8 cellular contexts compared by ENCODE assay signal in the genomic region with DNA sequence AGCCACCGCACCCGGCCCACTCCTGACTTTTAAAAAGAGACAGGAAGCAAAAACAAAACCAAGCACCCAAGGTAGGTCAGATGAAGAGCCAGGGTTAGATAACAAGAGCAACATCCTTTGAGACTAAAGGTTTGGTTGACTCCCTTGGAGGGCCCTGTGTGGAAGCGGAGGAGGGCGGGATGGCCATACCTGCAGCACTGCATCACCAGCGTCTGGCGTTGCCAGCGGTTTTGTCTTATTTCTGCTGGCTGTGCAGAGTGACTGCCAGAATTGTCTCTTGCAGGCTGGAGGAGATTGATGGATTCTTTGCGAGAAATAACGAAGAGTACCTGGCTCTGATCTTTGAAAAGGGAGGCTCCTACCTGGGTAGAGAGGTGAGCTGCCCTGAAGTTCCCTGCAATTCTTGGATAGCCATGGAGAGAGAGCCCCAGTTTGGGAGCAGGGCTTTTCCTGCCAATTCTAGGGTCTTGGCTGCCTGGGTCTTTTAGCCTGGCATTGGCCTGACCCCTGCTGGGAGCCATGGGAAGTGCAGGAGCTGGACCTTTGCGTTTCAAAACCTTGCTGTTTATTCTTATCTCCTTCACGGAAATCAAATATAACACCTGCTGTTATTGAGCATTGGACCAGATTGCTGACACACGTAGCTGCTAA. TPM values are rescaled to one million over a fixed set of nuclear protein-coding genes. Genes with fewer than 3 reads are reported as not detected.
DNase-seq lines count a peak whose midpoint lies in the region; ATAC-seq and TF ChIP-seq lines count a peak whose summit lies in the region.

No MANE protein-coding gene starts in this region.

- H3K27me3 Mint-ChIP-seq in naive thymus-derived CD8-positive, alpha-beta T cell, result no peaks in the 10 kb centered on the region

- DNase-seq in CD1c-positive myeloid dendritic cell (ENCODE audit: extremely low spot score), result peak; percentile 63
- DNase-seq in NCI-H460 (ENCODE audit: extremely low read depth, low read depth), result peak; percentile 59
- DNase-seq in activated CD8-positive, alpha-beta memory T cell treated with anti-CD3 and anti-CD28 coated beads, Interleukin-2, amount 50 U/mL, for 4 hours, result peak; percentile 67
- peak; percentile 58 for DNase-seq in epithelial cell of esophagus (ENCODE audit: low read depth)
- peak; percentile 40 to 77 (median 59) for DNase-seq in naive thymus-derived CD8-positive, alpha-beta T cell
- peak; percentile 82 for DNase-seq in superior temporal gyrus (ENCODE audit: extremely low spot score)

- POLR2A ChIA-PET in naive thymus-derived CD8-positive, alpha-beta T cell (lab: Charles Lee), result interaction anchor here (1.5 kb wide), 1 partner anchor 311 kb away, joined by 5 read pairs; no protein-coding TSS in a partner anchor

- H3K4me3 Mint-ChIP-seq in naive thymus-derived CD8-positive, alpha-beta T cell, result no peak overlapping the region

- ATAC-seq in GM21390 (IDR thresholded peaks at IDR 0.05; ENCODE audit: unreplicated experiment) (peak; percentile 54), HG03565 (IDR thresholded peaks at IDR 0.05; ENCODE audit: unreplicated experiment) (no peak)
- ATAC-seq in naive thymus-derived CD8-positive, alpha-beta T cell, result peak; percentile 58 to 72

- no peaks in the 10 kb centered on the region for H3K9me3 Mint-ChIP-seq in naive thymus-derived CD8-positive, alpha-beta T cell

- H3K36me3 Mint-ChIP-seq in naive thymus-derived CD8-positive, alpha-beta T cell, result peaks cover 0 to 15% (median 6%) of the 10 kb centered on the region in 3 donors

- H3K27ac Mint-ChIP-seq in naive thymus-derived CD8-positive, alpha-beta T cell, result peak overlapping the region in 4 of 10 donors; percentile 25 to 79 (median 43)

- peaks cover 0 to 6% (median 0%) of the 10 kb centered on the region in 4 donors for H3K4me1 Mint-ChIP-seq in naive thymus-derived CD8-positive, alpha-beta T cell

- H3K4me3 ChIP-seq in epithelial cell of esophagus (ENCODE audit: low read length), result no peak overlapping the region

- peak; percentile 98 for TF ChIP-seq CTCF in epithelial cell of esophagus (IDR thresholded peaks at IDR 0.05; ENCODE audit: insufficient read depth, low read depth, low read length, missing control alignments)

RNA-seq across cellular contexts. Expression of gene QSOX1, which starts 24.0 kb away (rescaled TPM):
- total RNA-seq in NCI-H460 (2014; rRNA removed; shearing (Covaris generic)), result 122 and 129 TPM in 2 replicates
- 93.5 and 137 TPM in 2 replicates for polyA plus RNA-seq in NCI-H460 (2014; cell fraction: nucleus; rRNA removed)
- total RNA-seq in naive thymus-derived CD8-positive, alpha-beta T cell, result 10 to 100 TPM; 19.9 to 23.1 TPM
- 10 to 100 TPM in 1 of 3 donors, 1 to 10 TPM in 2; 8.1 to 11.4 (median 9.8) TPM for polyA plus RNA-seq in naive thymus-derived CD8-positive, alpha-beta T cell

RNA-seq across cellular contexts. Expression of gene LHX4, which starts 51.4 kb away (rescaled TPM):
- 0.29 and 0.79 TPM in 2 replicates for total RNA-seq in NCI-H460 (2014; rRNA removed; shearing (Covaris generic))
- 0.90 and 1.6 TPM in 2 replicates for polyA plus RNA-seq in NCI-H460 (2014; cell fraction: nucleus; rRNA removed)
- not detected for total RNA-seq in naive thymus-derived CD8-positive, alpha-beta T cell
- under 1 TPM; 0.09 to 0.25 (median 0.12) TPM for polyA plus RNA-seq in naive thymus-derived CD8-positive, alpha-beta T cell
